In genomic region chr21:41465176-41465781, GRCh38 we compare ENCODE assay signal across 25 cellular contexts. TPM values are rescaled to one million over a fixed set of nuclear protein-coding genes. Genes with fewer than 3 reads are reported as not detected.
DNase-seq lines count a peak whose midpoint lies in the region; ATAC-seq, FAIRE-seq and TF ChIP-seq lines count a peak whose summit lies in the region.
"Had no signal": no experiment of that assay in that cellular context is flagged by ENCODE, and none has a peak within 500 bp of the region (broad histone marks: within the 10 kb centered on the region; RNA-seq: fewer than 3 reads in every experiment).

No MANE protein-coding gene starts in this region.

- TF ChIP-seq EP300 in HepG2 (IDR thresholded peaks at IDR 0.05; ENCODE audit: low read depth in 2 of 2, low read length in 2 of 2) = no peak
- TF ChIP-seq EP300 in HepG2 (CRISPR knock-in tag; IDR thresholded peaks at IDR 0.05; ENCODE audit: borderline replicate concordance) = no peak

- H2BK120ac ChIP-seq in neuronal stem cell (ENCODE audit: low read depth, low read length) = no peak overlapping the region

- intact Hi-C loops in HepG2 (cut with micrococcal nuclease; ENCODE audit: unreplicated experiment) (no loop called here), right lobe of liver (cut with DNase I) (no loop called here)

- TF ChIP-seq POLR2A in HepG2 (IDR thresholded peaks at IDR 0.05; ENCODE audit: insufficient read depth in 1 of 2, low read depth in 2 of 2, low read length in 2 of 2) = no peak
- TF ChIP-seq POLR2A in right lobe of liver (IDR thresholded peaks at IDR 0.05) = no peak

- POLR2A ChIA-PET in HepG2 (lab: Yijun Ruan, JAX) = no interaction called here
- POLR2A ChIA-PET in naive thymus-derived CD8-positive, alpha-beta T cell (lab: Charles Lee) = no interaction called here

- TF ChIP-seq RAD21 in HepG2 (CRISPR knock-in tag; IDR thresholded peaks at IDR 0.05) = no peak

- no peak for TF ChIP-seq CTCF in HepG2 (CRISPR knock-in tag; IDR thresholded peaks at IDR 0.05)
- no peak for TF ChIP-seq CTCF in right lobe of liver (IDR thresholded peaks at IDR 0.05)
- TF ChIP-seq CTCF in OCI-LY3 (IDR thresholded peaks at IDR 0.05; ENCODE audit: low read depth, low read length) = no peak
- no peak for TF ChIP-seq CTCF in GM13977 (IDR thresholded peaks at IDR 0.05; ENCODE audit: extremely low read depth, insufficient read depth, missing control alignments)

- H3K23ac ChIP-seq in neuronal stem cell (ENCODE audit: low read depth, low read length, poor library complexity) = no peak overlapping the region

- no peak overlapping the region for H3K27ac Mint-ChIP-seq in naive thymus-derived CD8-positive, alpha-beta T cell
- H3K27ac Mint-ChIP-seq: CD14-positive monocyte, GM23338 had no signal

- ATAC-seq in HepG2 (no peak), right lobe of liver (no peak), GM18909 (IDR thresholded peaks at IDR 0.05; ENCODE audit: poor library complexity, unreplicated experiment) (no peak), GM18907 (IDR thresholded peaks at IDR 0.05; ENCODE audit: unreplicated experiment) (no peak)
- no peak for ATAC-seq in naive thymus-derived CD8-positive, alpha-beta T cell
- ATAC-seq: GM23338 had no signal

- H3K9me3 ChIP-seq in HepG2 (ENCODE audit: low read length) (peaks cover 9% of the 10 kb centered on the region; the same call in 1 of the 2 replicates), right lobe of liver (no peaks in the 10 kb centered on the region), OCI-LY3 (ENCODE audit: insufficient read depth, low read length) (no peaks in the 10 kb centered on the region), neuronal stem cell (replicated peaks in 1 of 2; ENCODE audit: control insufficient read depth in 2 of 2, insufficient read depth in 1 of 2, low read depth in 1 of 2, low read length in 2 of 2) (no peaks in the 10 kb centered on the region)
- H3K9me3 ChIP-seq: HAP-1 had no signal

- no peak overlapping the region for H3K14ac ChIP-seq in neuronal stem cell (ENCODE audit: low read length)

- peaks cover 11 to 27% (median 17%) of the 10 kb centered on the region in 5 donors for H3K27me3 Mint-ChIP-seq in naive thymus-derived CD8-positive, alpha-beta T cell

- H3K36me3 ChIP-seq in HepG2 (replicated peaks in 1 of 2; ENCODE audit: control insufficient read depth in 1 of 2, insufficient read depth in 2 of 2, low read length in 2 of 2) (no peaks in the 10 kb centered on the region), right lobe of liver (peaks cover 0 to 29% (median 10%) of the 10 kb centered on the region in 4 donors), OCI-LY3 (replicated peaks; ENCODE audit: low read depth, low read length) (no peaks in the 10 kb centered on the region), neuronal stem cell (replicated peaks in 1 of 2; ENCODE audit: control insufficient read depth in 2 of 2, insufficient read depth in 2 of 2, low read length in 2 of 2) (no peaks in the 10 kb centered on the region)
- H3K36me3 ChIP-seq: HAP-1 had no signal

- no peak overlapping the region for H2BK15ac ChIP-seq in neuronal stem cell (ENCODE audit: low read length)

- no peak overlapping the region for H3K4me2 ChIP-seq in HepG2 (ENCODE audit: low read depth, low read length)
- peak overlapping the region; percentile 9; the same call in 1 of the 2 replicates for H3K4me2 ChIP-seq in OCI-LY3 (ENCODE audit: low read length)
- H3K4me2 ChIP-seq in neuronal stem cell (ENCODE audit: insufficient read depth, low read length, poor library complexity, severe bottlenecking) = no peak overlapping the region
- H3K4me2 ChIP-seq: GM23338, KMS-11 had no signal

- H2AFZ ChIP-seq in HepG2 (ENCODE audit: low read length) (no peak overlapping the region), OCI-LY3 (ENCODE audit: low read depth, low read length) (no peak overlapping the region), neuronal stem cell (ENCODE audit: low read length) (no peak overlapping the region)
- H2AFZ ChIP-seq: GM23338 had no signal

- H3K27me3 ChIP-seq in HepG2 (ENCODE audit: control insufficient read depth in 1 of 2, insufficient read depth in 2 of 2, low read length in 2 of 2) (no peaks in the 10 kb centered on the region), right lobe of liver (no peaks in the 10 kb centered on the region), OCI-LY3 (ENCODE audit: low read depth, low read length) (no peaks in the 10 kb centered on the region), neuronal stem cell (ENCODE audit: control insufficient read depth in 3 of 3, insufficient read depth in 3 of 3, low read depth in 1 of 3, low read length in 3 of 3) (no peaks in the 10 kb centered on the region)

- DNase-seq in HepG2 (ENCODE audit: low spot score) (no peak), right lobe of liver (no peak), neuronal stem cell (ENCODE audit: low spot score) (no peak), GM13977 (ENCODE audit: low spot score) (no peak)
- no peak for DNase-seq in naive thymus-derived CD8-positive, alpha-beta T cell
- DNase-seq: NCI-H1105, NCI-H146, NCI-H2029, NCI-H226, NCI-H510A treated with DMSO at 0.1 percent for 48 hours, NCI-H748 treated with DMSO at 0.1 percent for 48 hours, OCI-M1, Right ventricle myocardium superior had no signal

- CTCF ChIA-PET in HepG2 (lab: Yijun Ruan, JAX; ENCODE audit: low intra/inter-chr PET ratio, low total read pairs) = no interaction called here

- H3K4ac ChIP-seq in neuronal stem cell (ENCODE audit: low read length) = no peak overlapping the region

- H2AK5ac ChIP-seq in neuronal stem cell (ENCODE audit: low read depth, low read length) = peak overlapping the region; percentile 27

- H3K4me1 ChIP-seq in HepG2 (ENCODE audit: insufficient read depth, low read length) (peaks cover 15% of the 10 kb centered on the region), right lobe of liver (no peaks in the 10 kb centered on the region), OCI-LY3 (ENCODE audit: low read length) (peaks cover 16% of the 10 kb centered on the region), neuronal stem cell (ENCODE audit: control insufficient read depth in 2 of 2, insufficient read depth in 1 of 2, low read depth in 1 of 2, low read length in 2 of 2) (peaks cover 0 to 3% of the 10 kb centered on the region in 2 donors)
- H3K4me1 ChIP-seq: HAP-1 had no signal

- no peak overlapping the region for H2BK12ac ChIP-seq in neuronal stem cell (ENCODE audit: low read length)

- H4K8ac ChIP-seq in neuronal stem cell (ENCODE audit: low read depth, low read length) = no peak overlapping the region

- no peaks in the 10 kb centered on the region for H3K79me2 ChIP-seq in HepG2 (ENCODE audit: insufficient read depth, low read length)
- H3K79me2 ChIP-seq in OCI-LY3 (ENCODE audit: low read length) = no peaks in the 10 kb centered on the region

- no TSS peak for BruUV-seq in HepG2 (replicated peaks; lab: Mats Ljungman, UMichigan)

- H3K36me3 Mint-ChIP-seq in naive thymus-derived CD8-positive, alpha-beta T cell = peaks cover 0 to 10% (median 5%) of the 10 kb centered on the region in 3 donors
- H3K36me3 Mint-ChIP-seq: CD14-positive monocyte had no signal

- no peak overlapping the region for H3K9ac ChIP-seq in HepG2 (ENCODE audit: insufficient read depth, low read depth, low read length)
- H3K9ac ChIP-seq in OCI-LY3 (ENCODE audit: low read length) = no peak overlapping the region
- no peak overlapping the region for H3K9ac ChIP-seq in neuronal stem cell (ENCODE audit: low read depth, low read length, poor library complexity)
- H3K9ac ChIP-seq: KMS-11 had no signal

- FAIRE-seq in HepG2 (lab: Jason Lieb, UNC) = no peak
- FAIRE-seq: A204.1, D721Med, GM18507 had no signal

- in situ Hi-C loops in HepG2 (cut with HindIII; ENCODE audit: extremely low pct_ligation_motif_present, low pct_unique_long_range_greater_than_20kb) (no loop called here), GM13977 (cut with MboI; ENCODE audit: low pct_unique_long_range_greater_than_20kb, low sequenced_read_pairs, unreplicated experiment) (no loop called here)

- H3K79me1 ChIP-seq in neuronal stem cell (ENCODE audit: low read depth, low read length) = no peaks in the 10 kb centered on the region

- 94% methylated on average over 2 of the region's 4 CpGs for WGBS in HepG2 (ENCODE audit: low lambda C conversion rate)
- 100% methylated on average over 1 of the region's 4 CpGs for WGBS in right lobe of liver (ENCODE audit: insufficient coverage, low coverage, low lambda C conversion rate, missing lambda C conversion rate)
- no CpG with 5 or more reads among the region's 4 CpGs for WGBS in neuronal stem cell (ENCODE audit: extremely low coverage in 2 of 2, insufficient read length in 2 of 2, insufficient replicate concordance in 1 of 2), 2 donors

- H3K4me3 ChIP-seq in HepG2 (replicated peaks in 1 of 3; ENCODE audit: insufficient read depth in 1 of 3, low read depth in 2 of 3, low read length in 3 of 3) = no peak overlapping the region
- H3K4me3 ChIP-seq in right lobe of liver = no peak overlapping the region
- no peak overlapping the region for H3K4me3 ChIP-seq in OCI-LY3 (ENCODE audit: low read length)
- H3K4me3 ChIP-seq in neuronal stem cell (ENCODE audit: low read length in 2 of 2) = no peak overlapping the region
- H3K4me3 ChIP-seq: GM23338, HAP-1 had no signal

- no peaks in the 10 kb centered on the region for H4K20me1 ChIP-seq in HepG2 (ENCODE audit: insufficient read depth, low read length)
- no peaks in the 10 kb centered on the region for H4K20me1 ChIP-seq in OCI-LY3 (ENCODE audit: insufficient read depth, low read length)

- H3K27ac ChIP-seq in HepG2 (ENCODE audit: extremely low read length, insufficient read depth, low read length) = no peak overlapping the region
- H3K27ac ChIP-seq in right lobe of liver = no peak overlapping the region
- H3K27ac ChIP-seq in OCI-LY3 (ENCODE audit: low read length) = no peak overlapping the region
- H3K27ac ChIP-seq in neuronal stem cell (replicated peaks; ENCODE audit: low read length) = no peak overlapping the region
- H3K27ac ChIP-seq: HL-60, KMS-11 had no signal

- H3K4me1 Mint-ChIP-seq in naive thymus-derived CD8-positive, alpha-beta T cell = peaks cover 4 to 29% (median 6%) of the 10 kb centered on the region in 4 donors

- no peak overlapping the region for H3K4me3 Mint-ChIP-seq in naive thymus-derived CD8-positive, alpha-beta T cell
- H3K4me3 Mint-ChIP-seq: CD14-positive monocyte, GM23338 had no signal

- H4K91ac ChIP-seq in neuronal stem cell (ENCODE audit: low read depth, low read length, poor library complexity) = no peak overlapping the region

- H3K9me3 Mint-ChIP-seq in naive thymus-derived CD8-positive, alpha-beta T cell = peaks cover 0 to 7% (median 0%) of the 10 kb centered on the region in 9 donors

- H2BK5ac ChIP-seq in neuronal stem cell (ENCODE audit: low read length) = no peak overlapping the region

- no peak overlapping the region for H3K18ac ChIP-seq in neuronal stem cell (ENCODE audit: low read length)

RNA-seq across cellular contexts. Expression of gene MX1, which starts 39.2 kb away (rescaled TPM):
- total RNA-seq in HepG2 (2016; rRNA removed; fragmentation: Illumina TruSeq; extraction: Trizol) (5.8 and 6.5 TPM in 2 replicates), right lobe of liver (10 to 100 TPM in 4 of 6 experiments, 1 to 10 TPM in 2; 6.1 to 25.4 (median 10.5) TPM)
- total RNA-seq in HepG2 (2016; cell fraction: cytosol; rRNA removed; fragmentation: Illumina TruSeq; extraction: Trizol; ENCODE audit: low read depth) = 0.91 and 1.5 TPM in 2 replicates
- total RNA-seq in HepG2 (2016; cell fraction: insoluble cytoplasmic fraction; rRNA removed; fragmentation: Illumina TruSeq; extraction: Trizol) = 4.7 and 6.3 TPM in 2 replicates
- 2.0 and 2.5 TPM in 2 replicates for total RNA-seq in HepG2 (2016; cell fraction: membrane; rRNA removed; fragmentation: Illumina TruSeq; extraction: Trizol)
- 5.1 and 6.0 TPM in 2 replicates for total RNA-seq in HepG2 (2016; cell fraction: nucleus; rRNA removed; fragmentation: Illumina TruSeq; extraction: Trizol)
- 2.6 and 4.1 TPM in 2 replicates for polyA plus RNA-seq in HepG2 (2011; rRNA removed)
- polyA plus RNA-seq in HepG2 (2011; cell fraction: cytosol; rRNA removed) = 1.9 and 3.3 TPM in 2 replicates
- polyA plus RNA-seq in HepG2 (2011; cell fraction: nucleus; rRNA removed) = 10.6 and 13.3 TPM in 2 replicates
- 3.1 and 3.2 TPM in 2 replicates for polyA plus RNA-seq in HepG2 (2012)
- 0.67 and 0.69 TPM in 2 replicates for polyA plus RNA-seq in HepG2 (2016; cell fraction: cytosol; fragmentation: Illumina TruSeq; extraction: Trizol; ENCODE audit: low read depth)
- 4.3 and 4.6 TPM in 2 replicates for polyA plus RNA-seq in HepG2 (2016; cell fraction: insoluble cytoplasmic fraction; fragmentation: Illumina TruSeq; extraction: Trizol; ENCODE audit: low read depth)
- polyA plus RNA-seq in HepG2 (2016; cell fraction: membrane; fragmentation: Illumina TruSeq; extraction: Trizol; ENCODE audit: low read depth) = 1.1 and 1.5 TPM in 2 replicates
- 6.6 and 7.4 TPM in 2 replicates for polyA plus RNA-seq in HepG2 (2016; cell fraction: nucleus; fragmentation: Illumina TruSeq; extraction: Trizol; ENCODE audit: insufficient read depth, low read depth)
- polyA minus RNA-seq in HepG2 (2011; rRNA and poly(A)+ RNA removed; ENCODE audit: low replicate concordance) = 6.7 and 7.0 TPM in 2 replicates
- 2.9 and 4.3 TPM in 2 replicates for polyA minus RNA-seq in HepG2 (2011; cell fraction: cytosol; rRNA and poly(A)+ RNA removed)
- 8.6 and 13.1 TPM in 2 replicates for polyA minus RNA-seq in HepG2 (2011; cell fraction: nucleus; rRNA and poly(A)+ RNA removed)
- 0.91 TPM for polyA plus RNA-seq in neuronal stem cell (2013, experiment 1 of 2)
- polyA plus RNA-seq in neuronal stem cell (2013, experiment 2 of 2) = 0.75 TPM
- total RNA-seq in naive thymus-derived CD8-positive, alpha-beta T cell = 10 to 100 TPM; 61.4 to 66.7 TPM
- polyA plus RNA-seq in naive thymus-derived CD8-positive, alpha-beta T cell = 10 to 100 TPM; 36.8 to 64.7 (median 44.8) TPM

RNA-seq across cellular contexts. Expression of gene TMPRSS2, which starts 42.7 kb away (rescaled TPM):
- total RNA-seq in HepG2 (2016; rRNA removed; fragmentation: Illumina TruSeq; extraction: Trizol) = 0.86 and 1.8 TPM in 2 replicates
- 0.20 and 0.62 TPM in 2 replicates for total RNA-seq in HepG2 (2016; cell fraction: cytosol; rRNA removed; fragmentation: Illumina TruSeq; extraction: Trizol; ENCODE audit: low read depth)
- total RNA-seq in HepG2 (2016; cell fraction: insoluble cytoplasmic fraction; rRNA removed; fragmentation: Illumina TruSeq; extraction: Trizol) = 0.98 and 1.7 TPM in 2 replicates
- 0.93 and 0.96 TPM in 2 replicates for total RNA-seq in HepG2 (2016; cell fraction: membrane; rRNA removed; fragmentation: Illumina TruSeq; extraction: Trizol)
- 1.4 and 2.2 TPM in 2 replicates for total RNA-seq in HepG2 (2016; cell fraction: nucleus; rRNA removed; fragmentation: Illumina TruSeq; extraction: Trizol)
- 1.7 and 1.9 TPM in 2 replicates for polyA plus RNA-seq in HepG2 (2011; rRNA removed)
- 1.2 and 1.5 TPM in 2 replicates for polyA plus RNA-seq in HepG2 (2011; cell fraction: cytosol; rRNA removed)
- polyA plus RNA-seq in HepG2 (2011; cell fraction: nucleus; rRNA removed) = 1.3 TPM in 2 replicates
- 3.7 and 4.1 TPM in 2 replicates for polyA plus RNA-seq in HepG2 (2012)
- 0.32 and 0.38 TPM in 2 replicates for polyA plus RNA-seq in HepG2 (2016; cell fraction: cytosol; fragmentation: Illumina TruSeq; extraction: Trizol; ENCODE audit: low read depth)
- 0.76 and 0.89 TPM in 2 replicates for polyA plus RNA-seq in HepG2 (2016; cell fraction: insoluble cytoplasmic fraction; fragmentation: Illumina TruSeq; extraction: Trizol; ENCODE audit: low read depth)
- 0.26 and 0.73 TPM in 2 replicates for polyA plus RNA-seq in HepG2 (2016; cell fraction: membrane; fragmentation: Illumina TruSeq; extraction: Trizol; ENCODE audit: low read depth)
- 2.7 and 3.0 TPM in 2 replicates for polyA plus RNA-seq in HepG2 (2016; cell fraction: nucleus; fragmentation: Illumina TruSeq; extraction: Trizol; ENCODE audit: insufficient read depth, low read depth)
- polyA minus RNA-seq in HepG2 (2011; rRNA and poly(A)+ RNA removed; ENCODE audit: low replicate concordance) = 2.6 TPM in 1 of 2 replicates, not detected in the other
- 0.89 and 0.97 TPM in 2 replicates for polyA minus RNA-seq in HepG2 (2011; cell fraction: cytosol; rRNA and poly(A)+ RNA removed)
- 1.2 and 2.0 TPM in 2 replicates for polyA minus RNA-seq in HepG2 (2011; cell fraction: nucleus; rRNA and poly(A)+ RNA removed)
- 10 to 100 TPM; 19.3 to 53.7 (median 20.8) TPM for total RNA-seq in right lobe of liver
- polyA plus RNA-seq in neuronal stem cell (2013, experiment 1 of 2) = 0.07 TPM
- 0.07 TPM for polyA plus RNA-seq in neuronal stem cell (2013, experiment 2 of 2)
- total RNA-seq in naive thymus-derived CD8-positive, alpha-beta T cell = not detected
- not detected for polyA plus RNA-seq in naive thymus-derived CD8-positive, alpha-beta T cell
- total RNA-seq: Right ventricle myocardium superior, SK-MEL-5 had no signal
- polyA plus RNA-seq: CD14-positive monocyte had no signal
